17 cellular contexts compared by ENCODE assay signal in genomic region chr4:176563591-176563990, GRCh38.
DNase-seq lines count a peak whose midpoint lies in the region; ATAC-seq and TF ChIP-seq lines count a peak whose summit lies in the region.
"Had no signal": no experiment of that assay in that cellular context is flagged by ENCODE, and none has a peak within 500 bp of the region (broad histone marks: within the 10 kb centered on the region; RNA-seq: fewer than 3 reads in every experiment).

No MANE protein-coding gene starts in this region.

- no peaks in the 10 kb centered on the region for H3K79me2 ChIP-seq in fibroblast of lung (ENCODE audit: control insufficient read depth, insufficient read depth, low read length)

- H3K36me3 Mint-ChIP-seq in mesothelial cell of epicardium = no peaks in the 10 kb centered on the region
- H3K36me3 Mint-ChIP-seq: activated naive CD4-positive, alpha-beta T cell treated with anti-CD3 and anti-CD28 coated beads, Interleukin-2, amount 50 U/mL, for 72 hours; CD4-positive, CD25-positive, alpha-beta regulatory T cell; immature natural killer cell had no signal

- H3K4me1 ChIP-seq in heart left ventricle (no peaks in the 10 kb centered on the region), fibroblast of lung (ENCODE audit: control insufficient read depth, extremely low read depth, insufficient read depth, low read length) (peaks cover 2% of the 10 kb centered on the region)

- intact Hi-C loops in heart left ventricle (cut with DNase I) (loop anchor here in 8 of 10 donors (2.0 to 10.0 kb wide), 6 partner anchors 221 to 484 kb away; partner anchors contain the start of gene VEGFC (in 3 of the 8)), left cardiac atrium (cut with DNase I) (loop anchor here in 1 of 2 donors (10.0 kb wide), 1 partner anchor 491 kb away; no protein-coding TSS in a partner anchor)

- H3K9ac ChIP-seq in fibroblast of lung (ENCODE audit: insufficient read depth, low read length) = no peak overlapping the region

- TF ChIP-seq POLR2A in heart left ventricle (IDR thresholded peaks at IDR 0.05) (no peak), erythroblast (IDR thresholded peaks at IDR 0.05; ENCODE audit: low read length) (no peak)

- DNase-seq in heart left ventricle (no peak), left cardiac atrium (no peak), RPMI7951 (ENCODE audit: low read depth) (peak; percentile 62), fibroblast of lung (ENCODE audit: low read depth in 2 of 2) (peak in 1 of 2 donors; percentile 91), superior temporal gyrus (ENCODE audit: extremely low spot score) (peak; percentile 38), erythroblast (lab: John Stamatoyannopoulos, UW) (no peak), mesothelial cell of epicardium (ENCODE audit: low spot score in 2 of 2, unreplicated experiment in 2 of 2) (no peak)
- DNase-seq: activated CD8-positive, alpha-beta T cell treated with anti-CD3 and anti-CD28 coated beads, Interleukin-2, amount 10 ng/mL, durations not matched to agents 7 days and 5 days; CD4-positive, CD25-positive, alpha-beta regulatory T cell; effector CD8-positive, alpha-beta T cell; immature natural killer cell; Karpas-422; nephron progenitor cell; stimulated activated CD4-positive, alpha-beta T cell treated with anti-CD3 and anti-CD28 coated beads, Interleukin-15, amount 100 ng/mL, for 24 hours; SW 1271 had no signal

- H3K9me3 ChIP-seq in heart left ventricle (no peaks in the 10 kb centered on the region), fibroblast of lung (ENCODE audit: control insufficient read depth, insufficient read depth, low read depth, low read length) (no peaks in the 10 kb centered on the region)

- H3K4me3 Mint-ChIP-seq in mesothelial cell of epicardium = no peak overlapping the region
- H3K4me3 Mint-ChIP-seq: activated CD8-positive, alpha-beta T cell treated with anti-CD3 and anti-CD28 coated beads, Interleukin-2, amount 10 ng/mL, durations not matched to agents 7 days and 5 days; CD4-positive, CD25-positive, alpha-beta regulatory T cell; immature natural killer cell; nephron progenitor cell had no signal

- H2AFZ ChIP-seq in fibroblast of lung (ENCODE audit: low read length) = no peak overlapping the region

- peaks cover 2% of the 10 kb centered on the region for H3K4me1 Mint-ChIP-seq in mesothelial cell of epicardium
- H3K4me1 Mint-ChIP-seq: CD4-positive, CD25-positive, alpha-beta regulatory T cell; immature natural killer cell had no signal

- ATAC-seq in heart left ventricle = peak in 1 of 4 donors; percentile 60
- ATAC-seq in left cardiac atrium = no peak
- ATAC-seq in GM18861 (IDR thresholded peaks at IDR 0.05; ENCODE audit: unreplicated experiment) = no peak
- ATAC-seq: activated CD8-positive, alpha-beta T cell treated with anti-CD3 and anti-CD28 coated beads, Interleukin-2, amount 10 ng/mL, durations not matched to agents 7 days and 5 days; activated naive CD4-positive, alpha-beta T cell treated with anti-CD3 and anti-CD28 coated beads, Interleukin-2, amount 50 U/mL, for 72 hours had no signal

- no peaks in the 10 kb centered on the region for H3K36me3 ChIP-seq in heart left ventricle
- no peaks in the 10 kb centered on the region for H3K36me3 ChIP-seq in fibroblast of lung (ENCODE audit: control insufficient read depth, insufficient read depth, low read length)

- H3K27ac ChIP-seq in heart left ventricle (no peak overlapping the region), fibroblast of lung (ENCODE audit: insufficient read depth, low read length) (no peak overlapping the region)

- peak in 9 of 12 donors; percentile 12 to 46 (median 29) for TF ChIP-seq CTCF in heart left ventricle (IDR thresholded peaks at IDR 0.05)
- peak; percentile 35 to 55 for TF ChIP-seq CTCF in fibroblast of lung (conservative IDR thresholded peaks at IDR 0.05 in 1 of 2, IDR thresholded peaks at IDR 0.05 in 1 of 2; ENCODE audit: low read depth in 1 of 2, low read length in 2 of 2)
- TF ChIP-seq CTCF in mesothelial cell of epicardium (IDR thresholded peaks at IDR 0.05; ENCODE audit: unreplicated experiment) = no peak

- H3K9me3 Mint-ChIP-seq in mesothelial cell of epicardium = no peaks in the 10 kb centered on the region
- H3K9me3 Mint-ChIP-seq: nephron progenitor cell had no signal

- H4K20me1 ChIP-seq in fibroblast of lung (ENCODE audit: control insufficient read depth, extremely low read depth, insufficient read depth, low read length) = no peaks in the 10 kb centered on the region

- H3K27me3 Mint-ChIP-seq in mesothelial cell of epicardium (ENCODE audit: low read depth) = peaks cover 21% of the 10 kb centered on the region
- H3K27me3 Mint-ChIP-seq: CD4-positive, CD25-positive, alpha-beta regulatory T cell had no signal

- no peak overlapping the region for H3K27ac Mint-ChIP-seq in mesothelial cell of epicardium
- H3K27ac Mint-ChIP-seq: activated CD8-positive, alpha-beta T cell treated with anti-CD3 and anti-CD28 coated beads, Interleukin-2, amount 10 ng/mL, durations not matched to agents 7 days and 5 days; activated naive CD4-positive, alpha-beta T cell treated with anti-CD3 and anti-CD28 coated beads, Interleukin-2, amount 50 U/mL, for 72 hours; immature natural killer cell; nephron progenitor cell had no signal

- H3K4me3 ChIP-seq in heart left ventricle (no peak overlapping the region), fibroblast of lung (replicated peaks in 1 of 4; ENCODE audit: control extremely low read depth in 1 of 4, insufficient read depth in 1 of 4, low read depth in 3 of 4, low read length in 4 of 4) (peak overlapping the region in 1 of 4 experiments; percentile 37)

- 45 to 55% (median 52%) methylated on average over 4 of the region's 4 CpGs for WGBS in heart left ventricle, 4 donors

- peak overlapping the region; percentile 51 for H3K4me2 ChIP-seq in fibroblast of lung (ENCODE audit: extremely low read depth, insufficient read depth, low read length)

- H3K27me3 ChIP-seq in heart left ventricle (no peaks in the 10 kb centered on the region), fibroblast of lung (ENCODE audit: control insufficient read depth, insufficient read depth, low read length) (no peaks in the 10 kb centered on the region)

Comparison
In these comparisons a context has a peak if more than half of its experiments do, and no peak if none do; other contexts are left out.
1. DNase-seq: peak in RPMI7951 (single experiment) and superior temporal gyrus (single experiment); none in heart left ventricle (0 of 5), left cardiac atrium (single experiment), erythroblast (0 of 2) and mesothelial cell of epicardium (0 of 2).